31 cellular contexts compared by ENCODE assay signal in the genomic region with DNA sequence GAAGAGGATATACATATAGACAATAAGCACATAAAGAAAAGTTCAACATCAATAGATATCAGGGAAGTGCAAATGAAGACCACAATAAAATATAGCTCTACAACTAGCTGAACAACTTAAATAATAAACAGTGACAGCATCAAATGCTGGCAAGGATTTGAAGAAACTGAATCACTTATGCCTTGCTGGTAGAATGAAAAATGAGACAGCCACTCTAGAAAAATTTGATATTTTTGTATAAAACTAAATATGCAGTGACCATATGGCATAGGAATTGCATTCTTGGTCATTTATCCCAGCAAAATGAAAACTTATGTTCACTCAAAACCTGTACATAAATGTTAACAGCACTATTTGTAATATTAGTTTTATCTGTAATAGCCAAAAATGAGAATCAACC.
"Had no signal": no experiment of that assay in that cellular context is flagged by ENCODE, and none has a peak within 500 bp of the region (broad histone marks: within the 10 kb centered on the region; RNA-seq: fewer than 3 reads in every experiment).

No MANE protein-coding gene starts in this region.

- H3K36me3 ChIP-seq: heart right ventricle, left lung, neutrophil, prostate gland, right atrium auricular region, thyroid gland, vagina had no signal

- H3K4me3 ChIP-seq: heart right ventricle, left lung, mucosa of descending colon, prostate gland, right atrium auricular region, smooth muscle cell, thyroid gland, vagina had no signal

- H3K9me3 Mint-ChIP-seq: neural crest cell had no signal

- H3K27me3 ChIP-seq: heart right ventricle, left lung, neutrophil, right atrium auricular region, thyroid gland, vagina had no signal

- H3K9me3 ChIP-seq: neutrophil, prostate gland, thyroid gland, vagina had no signal

- ATAC-seq: esophagus mucosa; heart right ventricle; left cardiac atrium; left lung; mucosa of descending colon; natural killer cell treated with Interleukin-12 subunit alpha and Interleukin-12 subunit beta and Interleukin-15 and Interleukin-18, amount 100 ng/mL, for 72 hours; sciatic nerve; stimulated activated naive CD8-positive, alpha-beta T cell treated with anti-CD3 and anti-CD28 coated beads, Interleukin-15, amount 100 ng/mL, for 72 hours had no signal

- H3K4me1 Mint-ChIP-seq: endodermal cell; mesothelial cell of epicardium; naive B cell; neural crest cell; stimulated activated naive CD8-positive, alpha-beta T cell treated with anti-CD3 and anti-CD28 coated beads, Interleukin-15, amount 100 ng/mL, for 72 hours had no signal

- DNase-seq: effector CD8-positive, alpha-beta T cell; endodermal cell; foreskin melanocyte; glutamatergic neuron; heart right ventricle; hippocampal formation; left cardiac atrium; left lung; mesenchymal stem cell; mucosa of descending colon; naive B cell; stimulated activated CD4-positive, alpha-beta T cell treated with anti-CD3 and anti-CD28 coated beads, Interleukin-12 subunit alpha, Interleukin-12 subunit beta, amount 100 ng/mL, for 4 hours; stimulated activated CD4-positive, alpha-beta T cell treated with anti-CD3 and anti-CD28 coated beads, Interleukin-1b, Interleukin-23, amount 100 ng/mL, for 48 hours; stimulated activated CD4-positive, alpha-beta T cell treated with anti-CD3 and anti-CD28 coated beads, Interleukin-4, amount 100 ng/mL, for 1 hour; stimulated activated CD8-positive, alpha-beta memory T cell treated with anti-CD3 and anti-CD28 coated beads, Interleukin-4, amount 100 ng/mL, for 48 hours; stimulated activated naive CD4-positive, alpha-beta T cell; stimulated activated naive CD8-positive, alpha-beta T cell treated with anti-CD3 and anti-CD28 coated beads, Interleukin-15, amount 100 ng/mL, for 72 hours; thyroid gland; trophoblast cell had no signal

- H3K27ac Mint-ChIP-seq: dendritic cell treated with granulocyte-macrophage colony-stimulating factor and Interleukin-4, amounts not matched to agents 40 ng/mL and 50 ng/mL, for 4 days; endodermal cell; mesothelial cell of epicardium; naive B cell; natural killer cell treated with Interleukin-12 subunit alpha and Interleukin-12 subunit beta and Interleukin-15 and Interleukin-18, amount 100 ng/mL, for 72 hours; stimulated activated naive CD8-positive, alpha-beta T cell treated with anti-CD3 and anti-CD28 coated beads, Interleukin-15, amount 100 ng/mL, for 72 hours had no signal

- H3K27me3 Mint-ChIP-seq: dendritic cell treated with granulocyte-macrophage colony-stimulating factor and Interleukin-4, amounts not matched to agents 40 ng/mL and 50 ng/mL, for 4 days; naive B cell; natural killer cell treated with Interleukin-12 subunit alpha and Interleukin-12 subunit beta and Interleukin-15 and Interleukin-18, amount 100 ng/mL, for 72 hours; stimulated activated naive CD8-positive, alpha-beta T cell treated with anti-CD3 and anti-CD28 coated beads, Interleukin-15, amount 100 ng/mL, for 72 hours had no signal

- H3K4me3 Mint-ChIP-seq: dendritic cell treated with granulocyte-macrophage colony-stimulating factor and Interleukin-4, amounts not matched to agents 40 ng/mL and 50 ng/mL, for 4 days; endodermal cell; mesothelial cell of epicardium; naive B cell; natural killer cell treated with Interleukin-12 subunit alpha and Interleukin-12 subunit beta and Interleukin-15 and Interleukin-18, amount 100 ng/mL, for 72 hours; neural crest cell; stimulated activated naive CD8-positive, alpha-beta T cell treated with anti-CD3 and anti-CD28 coated beads, Interleukin-15, amount 100 ng/mL, for 72 hours had no signal

- H3K27ac ChIP-seq: epithelial cell of prostate, heart right ventricle, left lung, neutrophil, prostate gland, right atrium auricular region, thyroid gland, vagina had no signal

- H3K4me1 ChIP-seq: heart right ventricle, left lung, prostate gland, right atrium auricular region, thyroid gland, vagina had no signal
